In the genomic region with DNA sequence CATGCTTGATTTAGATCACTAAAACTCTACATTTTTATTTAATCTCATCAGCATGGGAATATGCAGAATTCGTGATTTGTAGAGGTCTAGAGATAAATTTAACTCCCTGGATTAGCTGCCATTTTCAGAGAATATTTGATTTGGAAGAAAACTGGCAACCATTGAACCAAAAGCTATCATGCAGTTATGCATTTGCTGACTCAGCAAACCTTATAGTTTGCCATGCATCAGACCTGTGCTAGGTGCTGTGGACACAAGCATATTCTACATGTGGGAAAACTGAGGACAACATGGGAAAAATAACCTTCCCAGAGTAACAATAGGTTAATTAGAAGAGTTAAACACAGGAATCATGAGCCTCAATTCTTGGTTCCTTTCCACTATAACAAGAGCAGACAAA, we compare ENCODE assay signal across 2 cellular contexts.
TF ChIP-seq lines count a peak whose summit lies in the region.

No MANE protein-coding gene starts in this region.

TF ChIP-seq in A549, 52 proteins besides CTCF, POLR2A, EP300 and RAD21:
- TF ChIP-seq EHF (CRISPR knock-in tag; IDR thresholded peaks at IDR 0.05) (no peak), ZC3H11A (IDR thresholded peaks at IDR 0.05) (no peak), MAFK (IDR thresholded peaks at IDR 0.05; ENCODE audit: partially characterized antibody) (peak; percentile 98), MYC (IDR thresholded peaks at IDR 0.05; ENCODE audit: borderline replicate concordance, low read length) (no peak), ESRRA (IDR thresholded peaks at IDR 0.05; ENCODE audit: borderline replicate concordance, low read length) (no peak), ZSCAN20 (CRISPR knock-in tag; IDR thresholded peaks at IDR 0.05) (no peak)

TF ChIP-seq in IMR-90, 13 proteins besides CTCF, POLR2A, EP300 and RAD21:
- TF ChIP-seq MXI1 (IDR thresholded peaks at IDR 0.05; ENCODE audit: borderline replicate concordance, low read depth, low read length): no peak
- TF ChIP-seq FOS (IDR thresholded peaks at IDR 0.05; ENCODE audit: low read depth, low read length): no peak
- TF ChIP-seq RFX5 (IDR thresholded peaks at IDR 0.05; ENCODE audit: low read depth, low read length): no peak
- peak; percentile 100 for TF ChIP-seq MAFK (IDR thresholded peaks at IDR 0.05; ENCODE audit: low read depth, low read length)
